In genomic region chr2:47185098-47185497, GRCh38 we compare ENCODE assay signal across 4 cellular contexts. TPM values are rescaled to one million over a fixed set of nuclear protein-coding genes. Genes with fewer than 3 reads are reported as not detected.
"Had no signal": no experiment of that assay in that cellular context is flagged by ENCODE, and none has a peak within 500 bp of the region (broad histone marks: within the 10 kb centered on the region; RNA-seq: fewer than 3 reads in every experiment).

No MANE protein-coding gene starts in this region.

RNA-seq across cellular contexts. Expression of gene STPG4, which starts 30.0 kb away (rescaled TPM):
- total RNA-seq: Right ventricle myocardium inferior, Right ventricle myocardium superior, RPMI7951, SJSA1 had no signal
